ENCODE assay signal across 23 cellular contexts in genomic region chr2:119749405-119750066, GRCh38. TPM values are rescaled to one million over a fixed set of nuclear protein-coding genes. Genes with fewer than 3 reads are reported as not detected.
DNase-seq lines count a peak whose midpoint lies in the region; ATAC-seq and TF ChIP-seq lines count a peak whose summit lies in the region.
"Had no signal": no experiment of that assay in that cellular context is flagged by ENCODE, and none has a peak within 500 bp of the region (broad histone marks: within the 10 kb centered on the region; RNA-seq: fewer than 3 reads in every experiment).

No MANE protein-coding gene starts in this region.

- H3K79me2 ChIP-seq in PC-3 (ENCODE audit: low read length) (no peaks in the 10 kb centered on the region), mammary epithelial cell (ENCODE audit: insufficient read depth, low read length) (no peaks in the 10 kb centered on the region)

- H3K27me3 ChIP-seq in PC-3 (ENCODE audit: low read length) = no peaks in the 10 kb centered on the region
- no peaks in the 10 kb centered on the region for H3K27me3 ChIP-seq in mammary epithelial cell (ENCODE audit: insufficient read depth, low read length)
- no peaks in the 10 kb centered on the region for H3K27me3 ChIP-seq in foreskin keratinocyte
- H3K27me3 ChIP-seq: gastrocnemius medialis, spleen, vagina had no signal

- no peak overlapping the region for H3K4me3 Mint-ChIP-seq in activated naive CD8-positive, alpha-beta T cell treated with anti-CD3 and anti-CD28 coated beads, Interleukin-2, amount 50 U/mL, for 24 hours
- H3K4me3 Mint-ChIP-seq: endodermal cell, nephron progenitor cell had no signal

- H3K9me2 ChIP-seq in PC-3 (replicated peaks; ENCODE audit: low read length) = no peaks in the 10 kb centered on the region

- peak overlapping the region; percentile 19; the same call in 1 of the 2 replicates for H3K4me3 ChIP-seq in PC-3 (ENCODE audit: low read length)
- no peak overlapping the region for H3K4me3 ChIP-seq in mammary epithelial cell (replicated peaks in 1 of 3; ENCODE audit: insufficient read depth in 1 of 3, low read depth in 2 of 3, low read length in 3 of 3)
- H3K4me3 ChIP-seq: gastrocnemius medialis, spleen, vagina had no signal

- DNase-seq in EL = peak; percentile 69
- DNase-seq in PC-3 = peak; percentile 79
- DNase-seq in mammary epithelial cell = peak; percentile 44
- DNase-seq in foreskin keratinocyte = peak; percentile 76 to 90
- DNase-seq in hippocampal formation (lab: John Stamatoyannopoulos, UW) = no peak
- DNase-seq in NCI-H2081 (lab: John Stamatoyannopoulos, UW) = no peak
- DNase-seq in activated naive CD8-positive, alpha-beta T cell treated with anti-CD3 and anti-CD28 coated beads, Interleukin-2, amount 50 U/mL, for 24 hours = no peak
- no peak for DNase-seq in NCI-H2029 treated with DMSO at 0.1 percent for 48 hours (lab: John Stamatoyannopoulos, UW)
- DNase-seq: activated effector memory CD4-positive, alpha-beta T cell treated with anti-CD3 and anti-CD28 coated beads, Interleukin-2, amount 50 U/mL, for 16 hours; DMS 273 treated with DMSO at 0.1 percent for 48 hours; endodermal cell; gastrocnemius medialis; KG1; midbrain; NCI-H1092; NCI-H2107; NCI-H524 treated with DMSO at 0.1 percent for 48 hours; nephron progenitor cell; spleen had no signal

- H3K4me1 ChIP-seq in PC-3 (ENCODE audit: insufficient read depth, low read length) (peaks cover 73% of the 10 kb centered on the region), mammary epithelial cell (ENCODE audit: insufficient read depth, low read length) (peaks cover 49% of the 10 kb centered on the region), foreskin keratinocyte (peaks cover 26% of the 10 kb centered on the region)

- H3K36me3 ChIP-seq in PC-3 (ENCODE audit: low read depth, low read length) = no peaks in the 10 kb centered on the region
- H3K36me3 ChIP-seq in mammary epithelial cell (ENCODE audit: insufficient read depth, low read length) = no peaks in the 10 kb centered on the region
- H3K36me3 ChIP-seq: gastrocnemius medialis, spleen, vagina had no signal

- H3K9ac ChIP-seq in PC-3 (ENCODE audit: low read length) (no peak overlapping the region), mammary epithelial cell (ENCODE audit: insufficient read depth, low read length) (no peak overlapping the region)

- TF ChIP-seq CTCF in PC-3 (conservative IDR thresholded peaks at IDR 0.05; ENCODE audit: low read depth, low read length) (no peak), mammary epithelial cell (conservative IDR thresholded peaks at IDR 0.05 in 1 of 2, IDR thresholded peaks at IDR 0.05 in 1 of 2; ENCODE audit: extremely low read depth in 1 of 2, insufficient read depth in 1 of 2, low read depth in 1 of 2, low read length in 2 of 2) (no peak), foreskin keratinocyte (conservative IDR thresholded peaks at IDR 0.05) (peak; percentile 26)

- H4K20me1 ChIP-seq in PC-3 (ENCODE audit: low read length) (no peaks in the 10 kb centered on the region), mammary epithelial cell (ENCODE audit: insufficient read depth, low read length) (no peaks in the 10 kb centered on the region)

- no TSS peak for BruUV-seq in PC-3 (replicated peaks; lab: Mats Ljungman, UMichigan)
- no TSS peak for BruUV-seq in mammary epithelial cell (replicated peaks; lab: Mats Ljungman, UMichigan)

- peaks cover 9% of the 10 kb centered on the region for H3F3A ChIP-seq in PC-3 (ENCODE audit: low read length, unreplicated experiment)

- H3K36me3 Mint-ChIP-seq in activated naive CD8-positive, alpha-beta T cell treated with anti-CD3 and anti-CD28 coated beads, Interleukin-2, amount 50 U/mL, for 24 hours (ENCODE audit: low read depth) = no peaks in the 10 kb centered on the region

- H3K4me1 Mint-ChIP-seq in activated naive CD8-positive, alpha-beta T cell treated with anti-CD3 and anti-CD28 coated beads, Interleukin-2, amount 50 U/mL, for 24 hours = peaks cover 4% of the 10 kb centered on the region
- H3K4me1 Mint-ChIP-seq: endodermal cell, nephron progenitor cell had no signal

- no peaks in the 10 kb centered on the region for H3K9me3 Mint-ChIP-seq in activated naive CD8-positive, alpha-beta T cell treated with anti-CD3 and anti-CD28 coated beads, Interleukin-2, amount 50 U/mL, for 24 hours
- H3K9me3 Mint-ChIP-seq: endodermal cell had no signal

- 64% methylated on average over 1 of the region's 1 CpG for WGBS in mammary epithelial cell (ENCODE audit: low coverage, missing lambda C conversion rate)

- H3K27me3 Mint-ChIP-seq in activated naive CD8-positive, alpha-beta T cell treated with anti-CD3 and anti-CD28 coated beads, Interleukin-2, amount 50 U/mL, for 24 hours = no peaks in the 10 kb centered on the region

- no peak overlapping the region for H3K27ac Mint-ChIP-seq in activated naive CD8-positive, alpha-beta T cell treated with anti-CD3 and anti-CD28 coated beads, Interleukin-2, amount 50 U/mL, for 24 hours
- H3K27ac Mint-ChIP-seq: endodermal cell, nephron progenitor cell, progenitor cell of endocrine pancreas had no signal

- intact Hi-C loops in PC-3 (cut with micrococcal nuclease) (loop anchor here (2.0 to 5.0 kb wide), 2 partner anchors 263 to 358 kb away; partner anchors contain the start of gene EPB41L5), mammary epithelial cell (cut with micrococcal nuclease) (loop anchor here (10.0 kb wide), 1 partner anchor 265 kb away; the partner anchor contains the start of gene EPB41L5)

- H3K27ac ChIP-seq in PC-3 (ENCODE audit: low read length) = peak overlapping the region; percentile 84
- no peak overlapping the region for H3K27ac ChIP-seq in mammary epithelial cell (ENCODE audit: insufficient read depth, low read depth, low read length)
- H3K27ac ChIP-seq in foreskin keratinocyte = peak overlapping the region; percentile 70
- H3K27ac ChIP-seq: gastrocnemius medialis, spleen, vagina, VCaP had no signal

- dilution Hi-C loops in mammary epithelial cell (cut with HindIII; ENCODE audit: low sequenced_read_pairs) = loop anchor here (5.0 kb wide), 1 partner anchor 78 kb away; no protein-coding TSS in a partner anchor

- CTCF ChIA-PET in PC-3 (lab: Charles Lee) = no interaction called here
- CTCF ChIA-PET in mammary epithelial cell (lab: Charles Lee; ENCODE audit: low non-redundant PET) = interaction anchor here (0.6 kb wide), 1 partner anchor 78 kb away, joined by 3 read pairs; no protein-coding TSS in a partner anchor

- POLR2A ChIA-PET in PC-3 (lab: Charles Lee; ENCODE audit: unreplicated experiment) = no interaction called here

- H3K4me2 ChIP-seq in PC-3 (ENCODE audit: low read length) = peak overlapping the region; percentile 71
- H3K4me2 ChIP-seq in mammary epithelial cell (ENCODE audit: insufficient read depth, low read depth, low read length) = peak overlapping the region; percentile 47

- in situ Hi-C loops in mammary epithelial cell (cut with MboI; ENCODE audit: low sequenced_read_pairs in 2 of 2) = no loop called here

- ATAC-seq in PC-3 = peak; percentile 36
- ATAC-seq in foreskin keratinocyte = peak; percentile 68
- no peak for ATAC-seq in activated naive CD8-positive, alpha-beta T cell treated with anti-CD3 and anti-CD28 coated beads, Interleukin-2, amount 50 U/mL, for 24 hours
- ATAC-seq: gastrocnemius medialis, Right ventricle myocardium inferior had no signal

- H2AFZ ChIP-seq in PC-3 (ENCODE audit: low read length) = no peak overlapping the region
- H2AFZ ChIP-seq in mammary epithelial cell (ENCODE audit: low read depth, low read length) = no peak overlapping the region

- no peaks in the 10 kb centered on the region for H3K9me3 ChIP-seq in PC-3 (ENCODE audit: low read length)
- H3K9me3 ChIP-seq in mammary epithelial cell (replicated peaks; ENCODE audit: insufficient read depth, low read length) = no peaks in the 10 kb centered on the region
- H3K9me3 ChIP-seq: gastrocnemius medialis, spleen, vagina had no signal

RNA-seq across cellular contexts. Expression of gene PTPN4, which starts 10.2 kb away (rescaled TPM):
- 41.2 and 44.5 TPM in 2 replicates for total RNA-seq in PC-3 (2014; rRNA removed)
- total RNA-seq in mammary epithelial cell = 10 to 100 TPM; 36.9 to 48.7 TPM
- polyA plus RNA-seq in mammary epithelial cell = 14.9 TPM
- polyA minus RNA-seq in mammary epithelial cell = 1.7 TPM
- 24.2 and 25.7 TPM in 2 replicates for total RNA-seq in foreskin keratinocyte
- 5.7 and 6.8 TPM in 2 replicates for polyA plus RNA-seq in foreskin keratinocyte

Comparison
In these comparisons a context has a peak if more than half of its experiments do, and no peak if none do; other contexts are left out.
1. DNase-seq: peak in EL (single experiment), PC-3 (single experiment), mammary epithelial cell (single experiment) and foreskin keratinocyte (2 of 2); none in hippocampal formation (0 of 2), NCI-H2081 (0 of 2), activated naive CD8-positive, alpha-beta T cell treated with anti-CD3 and anti-CD28 coated beads, Interleukin-2, amount 50 U/mL, for 24 hours (single experiment) and NCI-H2029 treated with DMSO at 0.1 percent for 48 hours (single experiment).